13 cellular contexts compared by ENCODE assay signal in the genomic region with DNA sequence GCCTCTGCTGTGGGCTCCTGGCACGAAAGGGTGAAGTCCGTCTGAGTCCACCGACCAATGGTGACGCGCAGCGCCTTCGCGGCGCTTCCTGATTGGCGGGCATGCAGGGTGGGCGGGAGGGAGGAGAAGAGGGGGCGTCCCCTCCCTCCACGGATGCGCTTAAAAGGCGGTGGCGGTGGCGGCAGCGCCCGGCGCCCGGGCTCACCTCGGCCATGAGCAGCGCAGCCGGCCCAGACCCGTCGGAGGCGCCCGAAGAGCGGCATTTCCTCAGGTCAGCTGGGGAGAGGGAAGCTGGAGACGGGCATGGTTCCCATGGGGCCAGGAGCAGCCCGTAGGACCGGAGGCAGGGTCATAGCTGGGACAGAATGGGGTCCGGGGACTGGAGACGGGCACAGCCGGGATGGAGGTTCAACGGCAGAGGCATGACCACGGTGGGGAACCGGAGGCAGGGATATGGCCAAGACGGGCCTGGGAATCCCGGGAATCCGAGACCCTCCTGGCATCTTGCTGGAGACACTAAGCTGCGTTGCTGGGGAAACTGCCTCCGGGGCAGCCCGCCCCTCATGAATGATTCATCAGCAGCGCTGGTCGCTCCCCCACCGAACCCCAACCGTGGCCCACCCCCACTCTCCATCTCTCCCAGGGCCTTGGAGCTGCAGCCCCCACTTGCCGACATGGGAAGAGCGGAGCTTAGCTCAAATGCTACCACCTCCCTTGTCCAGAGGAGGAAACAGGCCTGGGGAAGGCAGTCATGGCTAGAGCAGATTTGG. TPM values are rescaled to one million over a fixed set of nuclear protein-coding genes. Genes with fewer than 3 reads are reported as not detected.
DNase-seq lines count a peak whose midpoint lies in the region; ATAC-seq and TF ChIP-seq lines count a peak whose summit lies in the region.
"Had no signal": no experiment of that assay in that cellular context is flagged by ENCODE, and none has a peak within 500 bp of the region (broad histone marks: within the 10 kb centered on the region; RNA-seq: fewer than 3 reads in every experiment).

YJEFN3 (plus strand) TSS at position 191 of the 770 bp plus-strand sequence; CDS start at position 213, 22 bp downstream.

- no peaks in the 10 kb centered on the region for H3K27me3 ChIP-seq in NT2/D1 (ENCODE audit: insufficient read depth, insufficient read length)

- H3K9me3 Mint-ChIP-seq in CD14-positive monocyte, result no peaks in the 10 kb centered on the region
- no peaks in the 10 kb centered on the region for H3K9me3 Mint-ChIP-seq in endothelial cell (ENCODE audit: unreplicated experiment)

- no peak within 1 kb of the TSS for H3K4me3 Mint-ChIP-seq in CD14-positive monocyte
- H3K4me3 Mint-ChIP-seq in endothelial cell (ENCODE audit: unreplicated experiment), result peak within 1 kb of the TSS; percentile 56

- H3K27me3 Mint-ChIP-seq in CD14-positive monocyte (ENCODE audit: low read depth in 3 of 3) (peaks cover 1 to 2% (median 2%) of the 10 kb centered on the region in 3 donors), endothelial cell (ENCODE audit: unreplicated experiment) (peaks cover 10% of the 10 kb centered on the region)

- H3K4me1 Mint-ChIP-seq in CD14-positive monocyte (peaks cover 3% of the 10 kb centered on the region), endothelial cell (ENCODE audit: unreplicated experiment) (peaks cover 2% of the 10 kb centered on the region)

- peaks cover 41% of the 10 kb centered on the region for H3K4me1 ChIP-seq in NT2/D1 (ENCODE audit: insufficient read depth, insufficient read length)

- peaks cover 72% of the 10 kb centered on the region for H3K36me3 ChIP-seq in NT2/D1 (ENCODE audit: insufficient read depth, insufficient read length, low read length)

- H3K9me3 ChIP-seq in NT2/D1 (ENCODE audit: insufficient read depth, low read length), result no peaks in the 10 kb centered on the region
- H3K9me3 ChIP-seq: thoracic aorta had no signal

- no peak for DNase-seq in CD14-positive monocyte (ENCODE audit: low spot score)
- no peak for DNase-seq in NT2/D1 (ENCODE audit: low read depth, low spot score)
- DNase-seq in endothelial cell (ENCODE audit: low spot score), result no peak
- peak; percentile 36 for DNase-seq in mucosa of gallbladder (ENCODE audit: low spot score)
- DNase-seq in NCI-H1092 treated with DMSO at 0.1 percent for 48 hours (lab: John Stamatoyannopoulos, UW), result no peak
- no peak for DNase-seq in stimulated activated naive CD4-positive, alpha-beta T cell (lab: John Stamatoyannopoulos, UW)
- no peak for DNase-seq in NCI-H1417 treated with DMSO at 0.1 percent for 48 hours (lab: John Stamatoyannopoulos, UW)
- DNase-seq: DND-41; effector CD4-positive, alpha-beta T cell; stimulated activated CD4-positive, alpha-beta T cell treated with anti-CD3 and anti-CD28 coated beads, Interleukin-15, amount 100 ng/mL, for 24 hours had no signal

- H3K9ac ChIP-seq in NT2/D1 (ENCODE audit: insufficient read length, low read depth), result peak within 1 kb of the TSS; percentile 16
- H3K9ac ChIP-seq: KMS-11 had no signal

- no peak within 1 kb of the TSS for H3K4me3 ChIP-seq in NT2/D1 (ENCODE audit: insufficient read length, low read depth)
- H3K4me3 ChIP-seq: thoracic aorta had no signal

- intact Hi-C loops in CD14-positive monocyte (cut with micrococcal nuclease), result no loop called here

- H3K36me3 Mint-ChIP-seq in CD14-positive monocyte (peaks cover 39 to 66% of the 10 kb centered on the region in 2 donors), endothelial cell (ENCODE audit: low read depth, unreplicated experiment) (peaks cover 4% of the 10 kb centered on the region)

- TF ChIP-seq CTCF in CD14-positive monocyte (IDR thresholded peaks at IDR 0.05), result no peak
- TF ChIP-seq CTCF in endothelial cell (IDR thresholded peaks at IDR 0.05; ENCODE audit: unreplicated experiment), result no peak

- ATAC-seq in GM18868 (IDR thresholded peaks at IDR 0.05; ENCODE audit: unreplicated experiment), result no peak

- H3K27ac Mint-ChIP-seq in CD14-positive monocyte (peak within 1 kb of the TSS in 4 of 7 donors; percentile 15 to 77 (median 62)), endothelial cell (ENCODE audit: unreplicated experiment) (no peak within 1 kb of the TSS)

RNA-seq across cellular contexts. Expression of gene YJEFN3, which starts in this region (rescaled TPM):
- not detected for polyA plus RNA-seq in CD14-positive monocyte
- total RNA-seq in endothelial cell (ENCODE audit: unreplicated experiment) (5.2 TPM), mucosa of gallbladder (8.9 TPM)
